Comparison of ENCODE assay signal across 13 cellular contexts in genomic region chr6:9131616-9132015, GRCh38.
DNase-seq lines count a peak whose midpoint lies in the region; ATAC-seq, FAIRE-seq and TF ChIP-seq lines count a peak whose summit lies in the region.
"Had no signal": no experiment of that assay in that cellular context is flagged by ENCODE, and none has a peak within 500 bp of the region (broad histone marks: within the 10 kb centered on the region; RNA-seq: fewer than 3 reads in every experiment).

No MANE protein-coding gene starts in this region.

- H3K4me3 Mint-ChIP-seq in neural progenitor cell (no peak overlapping the region), chondrocyte (ENCODE audit: unreplicated experiment) (no peak overlapping the region)

- H3F3A ChIP-seq in neural progenitor cell (ENCODE audit: low read depth) = no peaks in the 10 kb centered on the region

- no peak for FAIRE-seq in bronchial epithelial cell (lab: Jason Lieb, UNC)

- H3K36me3 Mint-ChIP-seq in neural progenitor cell (no peaks in the 10 kb centered on the region), chondrocyte (ENCODE audit: low read depth) (no peaks in the 10 kb centered on the region)
- H3K36me3 Mint-ChIP-seq: brain had no signal

- DNase-seq in DMS53 (lab: John Stamatoyannopoulos, UW) (peak; percentile 87), NCI-H2029 treated with DMSO at 0.1 percent for 48 hours (lab: John Stamatoyannopoulos, UW) (peak; percentile 84), bronchial epithelial cell (ENCODE audit: low read depth) (peak; percentile 42), neural progenitor cell (ENCODE audit: low spot score) (no peak), chondrocyte (ENCODE audit: low spot score) (no peak), NCI-H1105 treated with DMSO at 0.1 percent for 48 hours (lab: John Stamatoyannopoulos, UW) (no peak)
- DNase-seq: activated gamma-delta T cell treated with Interleukin-2 at 50 U/mL for 16 hours; NK-92 treated with Interleukin-12 subunit alpha and Interleukin-12 subunit beta, amount 100 ng/mL, for 24 hours; SIG-M5; stimulated activated CD4-positive, alpha-beta T cell treated with anti-CD3 and anti-CD28 coated beads, Interleukin-1b, Interleukin-23, amount 100 ng/mL, for 48 hours; WERI-Rb-1 had no signal

- H3K9me3 Mint-ChIP-seq in neural progenitor cell (peaks cover 2% of the 10 kb centered on the region), chondrocyte (ENCODE audit: low read depth) (peaks cover 4% of the 10 kb centered on the region)

- H3K4me1 Mint-ChIP-seq in neural progenitor cell (peaks cover 17% of the 10 kb centered on the region), chondrocyte (ENCODE audit: low read depth) (peaks cover 8% of the 10 kb centered on the region)

- H3K27ac ChIP-seq in neural progenitor cell = no peak overlapping the region
- H3K27ac ChIP-seq: WERI-Rb-1 had no signal

- H3K27me3 ChIP-seq in bronchial epithelial cell (ENCODE audit: control insufficient read depth, insufficient read depth, low read length) (no peaks in the 10 kb centered on the region), neural progenitor cell (no peaks in the 10 kb centered on the region)

- no peak overlapping the region for H3K4me3 ChIP-seq in bronchial epithelial cell (ENCODE audit: low read depth, low read length)
- H3K4me3 ChIP-seq in neural progenitor cell = no peak overlapping the region

- H3K36me3 ChIP-seq in bronchial epithelial cell (ENCODE audit: control insufficient read depth, insufficient read depth, low read length) (no peaks in the 10 kb centered on the region), neural progenitor cell (no peaks in the 10 kb centered on the region)
- H3K36me3 ChIP-seq: WERI-Rb-1 had no signal

- peak overlapping the region; percentile 65 for H2AFZ ChIP-seq in neural progenitor cell (replicated peaks)

- no peak overlapping the region for H3K4me2 ChIP-seq in neural progenitor cell

- peaks cover 2% of the 10 kb centered on the region for H3K27me3 Mint-ChIP-seq in neural progenitor cell (ENCODE audit: insufficient read depth, low read depth)
- H3K27me3 Mint-ChIP-seq in chondrocyte (ENCODE audit: low read depth) = no peaks in the 10 kb centered on the region

- no peaks in the 10 kb centered on the region for H3K79me2 ChIP-seq in neural progenitor cell (ENCODE audit: low read depth)

- no peak overlapping the region for H3K9ac ChIP-seq in neural progenitor cell

- no peaks in the 10 kb centered on the region for H4K20me1 ChIP-seq in neural progenitor cell (ENCODE audit: low read depth)

- no peak for ATAC-seq in GM18909 (IDR thresholded peaks at IDR 0.05; ENCODE audit: poor library complexity, unreplicated experiment)

- TF ChIP-seq CTCF in bronchial epithelial cell (IDR thresholded peaks at IDR 0.05; ENCODE audit: insufficient read depth, low read length, severe bottlenecking) (no peak), neural progenitor cell (IDR thresholded peaks at IDR 0.05) (no peak), chondrocyte (IDR thresholded peaks at IDR 0.05) (no peak)

- H3K27ac Mint-ChIP-seq in neural progenitor cell (no peak overlapping the region), chondrocyte (ENCODE audit: unreplicated experiment) (no peak overlapping the region)
- H3K27ac Mint-ChIP-seq: brain had no signal

- H3K9me3 ChIP-seq in neural progenitor cell (ENCODE audit: low read depth) = no peaks in the 10 kb centered on the region

- H3K4me1 ChIP-seq in neural progenitor cell = peaks cover 4% of the 10 kb centered on the region

Comparison
In these comparisons a context has a peak if more than half of its experiments do, and no peak if none do; other contexts are left out.
1. DNase-seq: peak in DMS53 (single experiment), NCI-H2029 treated with DMSO at 0.1 percent for 48 hours (single experiment) and bronchial epithelial cell (single experiment); none in neural progenitor cell (single experiment), chondrocyte (single experiment) and NCI-H1105 treated with DMSO at 0.1 percent for 48 hours (single experiment).